ENCODE assay signal across 8 cellular contexts in genomic region chr2:43217228-43218220, GRCh38. TPM values are rescaled to one million over a fixed set of nuclear protein-coding genes. Genes with fewer than 3 reads are reported as not detected.
DNase-seq lines count a peak whose midpoint lies in the region; ATAC-seq, FAIRE-seq and TF ChIP-seq lines count a peak whose summit lies in the region.

No MANE protein-coding gene starts in this region.

- no peak for TF ChIP-seq CTCF in activated CD8-positive, alpha-beta T cell treated with anti-CD3 and anti-CD28 coated beads for 36 hours (IDR thresholded peaks at IDR 0.05)
- TF ChIP-seq CTCF in keratinocyte (optimal IDR thresholded peaks at IDR 0.05 in 1 of 3, IDR thresholded peaks at IDR 0.05 in 1 of 3, conservative IDR thresholded peaks at IDR 0.05 in 1 of 3; ENCODE audit: extremely low read depth in 1 of 3, insufficient read depth in 2 of 3, low read length in 3 of 3), result no peak

- H3K9me3 ChIP-seq in keratinocyte (ENCODE audit: control insufficient read depth, low read depth, low read length), result no peaks in the 10 kb centered on the region
- no peaks in the 10 kb centered on the region for H3K9me3 ChIP-seq in MG63

- no peaks in the 10 kb centered on the region for H3K79me2 ChIP-seq in keratinocyte (ENCODE audit: control insufficient read depth, insufficient read depth, low read length)

- H3K27me3 ChIP-seq in keratinocyte (ENCODE audit: control insufficient read depth, extremely low read depth, insufficient read depth, low read length) (no peaks in the 10 kb centered on the region), MG63 (no peaks in the 10 kb centered on the region)

- H3K27me3 Mint-ChIP-seq in activated CD8-positive, alpha-beta T cell treated with anti-CD3 and anti-CD28 coated beads for 36 hours, result no peaks in the 10 kb centered on the region

- peak overlapping the region; percentile 89 for H3K27ac ChIP-seq in keratinocyte (ENCODE audit: control insufficient read depth, insufficient read depth, low read length)
- peak overlapping the region; percentile 98 for H3K27ac ChIP-seq in substantia nigra (ENCODE audit: low read depth, low read length, poor library complexity, severe bottlenecking)

- ATAC-seq in activated CD8-positive, alpha-beta T cell treated with anti-CD3 and anti-CD28 coated beads for 36 hours, result no peak

- H4K20me1 ChIP-seq in keratinocyte (ENCODE audit: control insufficient read depth, extremely low read depth, insufficient read depth, low read length), result no peaks in the 10 kb centered on the region

- DNase-seq in NCI-H1092 treated with DMSO at 0.1 percent for 48 hours (lab: John Stamatoyannopoulos, UW), result peak; percentile 4
- DNase-seq in NCI-H1092 (lab: John Stamatoyannopoulos, UW), result no peak
- DNase-seq in activated CD8-positive, alpha-beta T cell treated with anti-CD3 and anti-CD28 coated beads for 36 hours, result peak; percentile 40
- no peak for DNase-seq in keratinocyte (ENCODE audit: low read depth, low spot score)
- DNase-seq in substantia nigra (lab: John Stamatoyannopoulos, UW), result no peak
- DNase-seq in stimulated activated CD4-positive, alpha-beta T cell treated with anti-CD3 and anti-CD28 coated beads, Interleukin-2, amount 100 ng/mL, for 24 hours, result no peak
- DNase-seq in MG63, result no peak
- no peak for DNase-seq in ureter (ENCODE audit: low spot score)

- no peak overlapping the region for H3K4me2 ChIP-seq in keratinocyte (ENCODE audit: control insufficient read depth, extremely low read depth, insufficient read depth, low read depth, low read length)

- H3K4me1 ChIP-seq in keratinocyte (ENCODE audit: control insufficient read depth, extremely low read depth, insufficient read depth, low read length), result peaks cover 44% of the 10 kb centered on the region

- dilution Hi-C loops in keratinocyte (cut with MboI; ENCODE audit: extremely low pct_ligation_motif_present, low sequenced_read_pairs), result no loop called here

- no peaks in the 10 kb centered on the region for H3K9me3 Mint-ChIP-seq in activated CD8-positive, alpha-beta T cell treated with anti-CD3 and anti-CD28 coated beads for 36 hours

- peak overlapping the region; percentile 95 for H3K27ac Mint-ChIP-seq in activated CD8-positive, alpha-beta T cell treated with anti-CD3 and anti-CD28 coated beads for 36 hours

- POLR2A ChIA-PET in activated CD8-positive, alpha-beta T cell treated with anti-CD3 and anti-CD28 coated beads for 36 hours (lab: Charles Lee), result interaction anchor here (0.9 to 14.1 kb wide), 9 partner anchors 10 to 83 kb away, joined by 3 to 549 read pairs (median 18); partner anchors contain the start of gene ZFP36L2

- H3K9ac ChIP-seq in keratinocyte (ENCODE audit: control insufficient read depth, extremely low read depth, insufficient read depth, low read length), result peak overlapping the region; percentile 46

- peaks cover 47% of the 10 kb centered on the region for H3K4me1 Mint-ChIP-seq in activated CD8-positive, alpha-beta T cell treated with anti-CD3 and anti-CD28 coated beads for 36 hours (ENCODE audit: low read depth)

- no peak for FAIRE-seq in keratinocyte (lab: Jason Lieb, UNC)

- H3K36me3 Mint-ChIP-seq in activated CD8-positive, alpha-beta T cell treated with anti-CD3 and anti-CD28 coated beads for 36 hours (ENCODE audit: low read depth), result peaks cover 25% of the 10 kb centered on the region

- H3K4me3 ChIP-seq in keratinocyte (ENCODE audit: control insufficient read depth in 2 of 3, extremely low read depth in 1 of 3, insufficient read depth in 2 of 3, low read depth in 1 of 3, low read length in 3 of 3), result no peak overlapping the region
- no peak overlapping the region for H3K4me3 ChIP-seq in MG63

- intact Hi-C loops in activated CD8-positive, alpha-beta T cell treated with anti-CD3 and anti-CD28 coated beads for 36 hours (cut with micrococcal nuclease), result loop anchor here (2.0 to 5.0 kb wide), 2 partner anchors 45 to 159 kb away; no protein-coding TSS in a partner anchor

- H3K4me3 Mint-ChIP-seq in activated CD8-positive, alpha-beta T cell treated with anti-CD3 and anti-CD28 coated beads for 36 hours, result peak overlapping the region; percentile 80

- no peaks in the 10 kb centered on the region for H3K9me1 ChIP-seq in keratinocyte (ENCODE audit: control insufficient read depth, extremely low read depth, insufficient read depth, low read length)

- no peak overlapping the region for H2AFZ ChIP-seq in keratinocyte (ENCODE audit: control insufficient read depth, low read length)

- H3K36me3 ChIP-seq in keratinocyte (ENCODE audit: control insufficient read depth in 2 of 2, extremely low read depth in 1 of 2, insufficient read depth in 2 of 2, low read length in 2 of 2) (no peaks in the 10 kb centered on the region), MG63 (peaks cover 19% of the 10 kb centered on the region)

- CTCF ChIA-PET in activated CD8-positive, alpha-beta T cell treated with anti-CD3 and anti-CD28 coated beads for 36 hours (lab: Charles Lee), result interaction anchor here (0.7 to 19.3 kb wide), 15 partner anchors 9 to 267 kb away, joined by 3 to 647 read pairs (median 4); partner anchors contain the start of gene ZFP36L2

RNA-seq across cellular contexts. Expression of gene ZFP36L2, which starts 8.9 kb away (rescaled TPM):
- 100 to 1,000 TPM; 102 to 106 TPM for total RNA-seq in activated CD8-positive, alpha-beta T cell treated with anti-CD3 and anti-CD28 coated beads for 36 hours
- 27.1 to 52.4 TPM (median 48.5 TPM) in 3 replicates for polyA plus RNA-seq in keratinocyte
- polyA plus RNA-seq in keratinocyte (2011; ENCODE audit: low read depth), result 190 TPM
- polyA plus RNA-seq in keratinocyte (2011; cell fraction: cytosol; rRNA removed), result 38.1 and 45.1 TPM in 2 replicates
- 77.7 and 84.9 TPM in 2 replicates for polyA plus RNA-seq in keratinocyte (2011; cell fraction: nucleus; rRNA removed)
- polyA plus RNA-seq in keratinocyte (2012; ENCODE audit: low replicate concordance), result 151 and 162 TPM in 2 replicates
- 7.8 to 24.2 TPM (median 16.0 TPM) in 3 replicates for polyA minus RNA-seq in keratinocyte
- 89.6 TPM for polyA minus RNA-seq in keratinocyte (2011; cell fraction: cytosol; rRNA and poly(A)+ RNA removed)
- 50.5 and 70.1 TPM in 2 replicates for polyA minus RNA-seq in keratinocyte (2011; cell fraction: nucleus; rRNA and poly(A)+ RNA removed)
- total RNA-seq in MG63 (2014; rRNA removed; shearing (Covaris generic); ENCODE audit: low replicate concordance), result 9.6 and 19.7 TPM in 2 replicates
- 149 TPM for total RNA-seq in ureter

Comparison
In these comparisons a context has a peak if more than half of its experiments do, and no peak if none do; other contexts are left out.
1. DNase-seq: peak in NCI-H1092 treated with DMSO at 0.1 percent for 48 hours (single experiment) and activated CD8-positive, alpha-beta T cell treated with anti-CD3 and anti-CD28 coated beads for 36 hours (single experiment); none in NCI-H1092 (single experiment), keratinocyte (single experiment), substantia nigra (0 of 49), stimulated activated CD4-positive, alpha-beta T cell treated with anti-CD3 and anti-CD28 coated beads, Interleukin-2, amount 100 ng/mL, for 24 hours (0 of 2), MG63 (single experiment) and ureter (single experiment).